ENCODE assay signal across 8 cellular contexts in the genomic region with DNA sequence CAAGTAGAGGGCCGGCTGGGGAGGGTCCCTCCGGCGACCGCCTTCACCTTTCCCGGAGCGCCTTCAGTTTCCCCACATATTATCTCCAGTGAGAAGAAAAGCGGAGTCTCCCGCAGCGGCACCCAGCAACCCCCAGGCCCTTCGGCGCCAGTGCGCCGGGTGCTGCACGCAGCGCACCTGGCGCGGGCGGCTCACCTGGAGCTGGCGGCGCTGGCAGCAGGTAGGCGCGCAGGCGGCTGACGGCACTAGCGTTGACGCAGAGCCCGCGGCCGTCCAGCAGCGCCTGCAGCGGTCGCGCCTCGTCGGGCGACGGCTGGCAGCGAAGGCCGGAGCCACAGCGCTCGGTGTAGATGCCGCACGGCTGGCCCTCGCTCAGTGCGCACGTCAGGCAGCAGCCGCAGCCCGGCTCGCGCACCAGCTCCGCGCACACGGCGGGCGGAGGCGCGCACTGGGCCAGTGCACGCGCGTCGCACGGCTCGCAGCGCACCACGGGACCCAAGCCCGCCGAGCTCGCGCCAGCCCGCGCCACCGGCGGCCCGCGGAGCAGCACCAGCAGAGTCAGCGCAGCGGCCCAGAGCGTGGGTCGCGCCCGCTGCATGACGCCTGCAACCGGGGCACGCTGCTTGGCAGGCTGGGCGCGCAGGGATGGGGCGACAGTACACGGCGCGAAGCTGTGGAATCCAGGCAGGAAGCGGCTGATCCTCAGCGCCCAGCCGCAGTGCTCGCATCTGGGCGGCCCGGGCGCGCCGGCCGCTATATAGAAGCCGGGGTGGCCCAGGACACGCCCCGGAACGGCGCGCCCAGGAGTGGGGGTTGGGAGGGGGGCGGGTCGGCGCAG. TPM values are rescaled to one million over a fixed set of nuclear protein-coding genes. Genes with fewer than 3 reads are reported as not detected.
DNase-seq lines count a peak whose midpoint lies in the region; ATAC-seq lines count a peak whose summit lies in the region.

A gene with protein sequence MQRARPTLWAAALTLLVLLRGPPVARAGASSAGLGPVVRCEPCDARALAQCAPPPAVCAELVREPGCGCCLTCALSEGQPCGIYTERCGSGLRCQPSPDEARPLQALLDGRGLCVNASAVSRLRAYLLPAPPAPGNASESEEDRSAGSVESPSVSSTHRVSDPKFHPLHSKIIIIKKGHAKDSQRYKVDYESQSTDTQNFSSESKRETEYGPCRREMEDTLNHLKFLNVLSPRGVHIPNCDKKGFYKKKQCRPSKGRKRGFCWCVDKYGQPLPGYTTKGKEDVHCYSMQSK (minus strand): TSS at position 730 of the 838 bp plus-strand sequence. CDS start 132 bp downstream, at position 598.

- peaks cover 25% of the 10 kb centered on the region for H3K4me1 Mint-ChIP-seq in activated T-helper 2 cell treated with anti-CD3 and anti-CD28 coated beads, Interferon-gamma antibody, Interleukin-2, Interleukin-4, amounts not matched to agents 10 μg/mL and 5 μg/mL and 100 μg/mL, durations not matched to agents 14 hours and 24 hours and 36 hours (ENCODE audit: low read depth)

- peaks cover 56% of the 10 kb centered on the region for H3K27me3 Mint-ChIP-seq in activated T-helper 2 cell treated with anti-CD3 and anti-CD28 coated beads, Interferon-gamma antibody, Interleukin-2, Interleukin-4, amounts not matched to agents 10 μg/mL and 5 μg/mL and 100 μg/mL, durations not matched to agents 14 hours and 24 hours and 36 hours (ENCODE audit: low read depth)

- peak within 1 kb of the TSS; percentile 69 for H3K4me3 ChIP-seq in MG63
- H3K4me3 ChIP-seq in neuron (ENCODE audit: low read length), result peak within 1 kb of the TSS; percentile 65

- no peaks in the 10 kb centered on the region for H3K9me3 ChIP-seq in MG63
- H3K9me3 ChIP-seq in neuron (ENCODE audit: low read length), result no peaks in the 10 kb centered on the region

- H3K9me3 Mint-ChIP-seq in activated T-helper 2 cell treated with anti-CD3 and anti-CD28 coated beads, Interferon-gamma antibody, Interleukin-2, Interleukin-4, amounts not matched to agents 10 μg/mL and 5 μg/mL and 100 μg/mL, durations not matched to agents 14 hours and 24 hours and 36 hours, result no peaks in the 10 kb centered on the region

- H3K27me3 ChIP-seq in MG63, result no peaks in the 10 kb centered on the region
- peaks cover 38% of the 10 kb centered on the region for H3K27me3 ChIP-seq in neuron (ENCODE audit: insufficient read depth, low read length)

- H3K36me3 ChIP-seq in MG63 (peaks cover 23% of the 10 kb centered on the region), neuron (ENCODE audit: insufficient read depth, low read length) (no peaks in the 10 kb centered on the region)

- DNase-seq in DMS114 treated with DMSO at 0.1 percent for 48 hours (lab: John Stamatoyannopoulos, UW; ENCODE audit: unreplicated experiment) (peak; percentile 23), MG63 (peak; percentile 79), germinal center (ENCODE audit: low spot score) (peak; percentile 15), NCI-H187 (lab: John Stamatoyannopoulos, UW) (no peak)
- no peak for DNase-seq in activated T-helper 2 cell treated with anti-CD3 and anti-CD28 coated beads, Interferon-gamma antibody, Interleukin-2, Interleukin-4, amounts not matched to agents 10 μg/mL and 5 μg/mL and 100 μg/mL, durations not matched to agents 14 hours and 24 hours and 36 hours (ENCODE audit: low spot score)
- DNase-seq in activated CD4-positive, CD25-positive, alpha-beta regulatory T cell (lab: John Stamatoyannopoulos, UW), result no peak

- no peaks in the 10 kb centered on the region for H3K36me3 Mint-ChIP-seq in activated T-helper 2 cell treated with anti-CD3 and anti-CD28 coated beads, Interferon-gamma antibody, Interleukin-2, Interleukin-4, amounts not matched to agents 10 μg/mL and 5 μg/mL and 100 μg/mL, durations not matched to agents 14 hours and 24 hours and 36 hours (ENCODE audit: low read depth)

- ATAC-seq in GM21723 (IDR thresholded peaks at IDR 0.05; ENCODE audit: unreplicated experiment), result no peak

- H3K4me3 Mint-ChIP-seq in activated T-helper 2 cell treated with anti-CD3 and anti-CD28 coated beads, Interferon-gamma antibody, Interleukin-2, Interleukin-4, amounts not matched to agents 10 μg/mL and 5 μg/mL and 100 μg/mL, durations not matched to agents 14 hours and 24 hours and 36 hours (ENCODE audit: low read depth), result peak within 1 kb of the TSS; percentile 50

- intact Hi-C loops in activated T-helper 2 cell treated with anti-CD3 and anti-CD28 coated beads, Interferon-gamma antibody, Interleukin-2, Interleukin-4, amounts not matched to agents 10 μg/mL and 5 μg/mL and 100 μg/mL, durations not matched to agents 14 hours and 24 hours and 36 hours (cut with micrococcal nuclease), result no loop called here

- H3K27ac Mint-ChIP-seq in activated T-helper 2 cell treated with anti-CD3 and anti-CD28 coated beads, Interferon-gamma antibody, Interleukin-2, Interleukin-4, amounts not matched to agents 10 μg/mL and 5 μg/mL and 100 μg/mL, durations not matched to agents 14 hours and 24 hours and 36 hours, result no peak within 1 kb of the TSS

- H3K4me1 ChIP-seq in neuron (ENCODE audit: insufficient read depth, low read length), result peaks cover 10% of the 10 kb centered on the region

- H2AFZ ChIP-seq in neuron (ENCODE audit: low read depth, low read length), result peak within 1 kb of the TSS; percentile 93

RNA-seq across cellular contexts. Expression of the gene that starts here (rescaled TPM):
- total RNA-seq in MG63 (2014; rRNA removed; shearing (Covaris generic); ENCODE audit: low replicate concordance), result 224 and 281 TPM in 2 replicates
- total RNA-seq in activated T-helper 2 cell treated with anti-CD3 and anti-CD28 coated beads, Interferon-gamma antibody, Interleukin-2, Interleukin-4, amounts not matched to agents 10 μg/mL and 5 μg/mL and 100 μg/mL, durations not matched to agents 14 hours and 24 hours and 36 hours, result 0.41 and 0.48 TPM in 2 replicates

Comparison
In these comparisons a context has a peak if more than half of its experiments do, and no peak if none do; other contexts are left out.
1. RNA of the gene that starts here (total RNA-seq): 224 to 281 TPM in MG63; 0.41 to 0.48 TPM in activated T-helper 2 cell treated with anti-CD3 and anti-CD28 coated beads, Interferon-gamma antibody, Interleukin-2, Interleukin-4, amounts not matched to agents 10 μg/mL and 5 μg/mL and 100 μg/mL, durations not matched to agents 14 hours and 24 hours and 36 hours; every median in the first group is over 100 times any median in the second.
2. DNase-seq: peak in DMS114 treated with DMSO at 0.1 percent for 48 hours (single experiment), MG63 (single experiment) and germinal center (single experiment); none in activated T-helper 2 cell treated with anti-CD3 and anti-CD28 coated beads, Interferon-gamma antibody, Interleukin-2, Interleukin-4, amounts not matched to agents 10 μg/mL and 5 μg/mL and 100 μg/mL, durations not matched to agents 14 hours and 24 hours and 36 hours (single experiment), NCI-H187 (0 of 2) and activated CD4-positive, CD25-positive, alpha-beta regulatory T cell (0 of 4).